Comparison of ENCODE assay signal across 11 cellular contexts in the genomic region with DNA sequence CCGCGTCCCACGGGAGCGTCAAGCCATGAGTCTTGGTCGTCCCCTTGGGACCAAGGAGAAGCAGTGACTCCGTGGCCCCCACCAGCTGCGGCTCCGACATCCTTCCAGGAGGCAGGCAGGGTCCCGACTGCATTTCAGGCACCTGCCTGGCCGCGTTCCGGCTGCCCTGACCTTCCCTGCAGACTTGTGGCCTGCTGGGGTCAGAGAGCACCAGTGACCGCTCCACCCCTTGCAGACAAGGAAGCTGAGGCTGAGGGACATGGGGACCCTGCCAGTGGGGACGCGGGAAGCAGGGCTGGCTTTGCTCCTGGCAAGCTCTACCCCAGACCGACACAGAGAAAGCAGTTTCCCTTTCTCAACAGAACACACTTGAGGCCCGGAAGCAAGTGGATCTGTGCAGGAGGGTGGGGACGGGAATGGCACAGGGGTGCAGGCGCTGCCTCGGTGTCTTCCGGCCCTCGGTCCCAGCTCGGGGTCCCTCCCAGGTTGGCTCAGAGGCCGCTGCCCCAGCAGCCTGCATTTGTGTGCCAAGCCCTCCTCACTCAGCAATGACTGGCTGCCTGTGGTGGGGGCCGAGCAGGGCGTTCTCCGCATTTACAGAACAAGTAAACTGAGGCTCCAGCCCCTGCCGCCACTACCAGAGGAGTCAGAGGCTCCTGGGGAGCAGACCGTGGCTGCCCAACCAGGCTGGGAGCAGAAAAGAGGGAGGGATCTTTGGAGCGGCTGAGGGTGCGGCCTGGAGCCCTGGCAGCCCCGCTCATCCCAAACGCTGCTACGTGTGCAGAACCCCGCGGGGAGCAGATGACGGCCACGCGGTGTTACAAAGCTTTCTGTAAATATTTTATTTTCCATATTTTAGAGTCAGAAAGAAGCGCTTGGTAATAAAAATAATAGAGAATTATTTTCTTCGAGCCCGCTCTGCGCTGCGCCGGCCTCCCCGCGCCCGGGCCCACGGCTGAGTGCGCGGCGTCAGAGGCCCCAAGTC. TPM values are rescaled to one million over a fixed set of nuclear protein-coding genes. Genes with fewer than 3 reads are reported as not detected.
DNase-seq lines count a peak whose midpoint lies in the region; ATAC-seq and TF ChIP-seq lines count a peak whose summit lies in the region.
"Had no signal": no experiment of that assay in that cellular context is flagged by ENCODE, and none has a peak within 500 bp of the region (broad histone marks: within the 10 kb centered on the region; RNA-seq: fewer than 3 reads in every experiment).

No MANE protein-coding gene starts in this region.

- H3K4me1 ChIP-seq in adrenal gland (replicated peaks in 1 of 2) (peaks cover 13 to 18% of the 10 kb centered on the region in 2 donors), esophagus squamous epithelium (peaks cover 33 to 84% (median 44%) of the 10 kb centered on the region in 3 donors), prostate gland (replicated peaks) (peaks cover 14% of the 10 kb centered on the region), urinary bladder (ENCODE audit: insufficient read depth) (no peaks in the 10 kb centered on the region), foreskin keratinocyte (no peaks in the 10 kb centered on the region), mucosa of descending colon (ENCODE audit: low read depth) (no peaks in the 10 kb centered on the region)

- H3K4me3 ChIP-seq in adrenal gland = peak overlapping the region in 1 of 4 donors; percentile 23
- H3K4me3 ChIP-seq in esophagus squamous epithelium = peak overlapping the region in 3 of 4 donors; percentile 17 to 50 (median 27)
- no peak overlapping the region for H3K4me3 ChIP-seq in prostate gland
- H3K4me3 ChIP-seq in urinary bladder (ENCODE audit: low read depth, low read length) = no peak overlapping the region
- H3K4me3 ChIP-seq in mucosa of descending colon = no peak overlapping the region

- peaks cover 29% of the 10 kb centered on the region for H3K4me1 Mint-ChIP-seq in stimulated activated naive CD8-positive, alpha-beta T cell treated with anti-CD3 and anti-CD28 coated beads, Interleukin-15, amount 100 ng/mL, for 72 hours

- H3K9me3 ChIP-seq in adrenal gland (replicated peaks in 1 of 3) (no peaks in the 10 kb centered on the region), esophagus squamous epithelium (no peaks in the 10 kb centered on the region), prostate gland (no peaks in the 10 kb centered on the region), mucosa of descending colon (no peaks in the 10 kb centered on the region)

- no peak for ATAC-seq in foreskin keratinocyte
- no peak for ATAC-seq in mucosa of descending colon
- no peak for ATAC-seq in stimulated activated naive CD8-positive, alpha-beta T cell treated with anti-CD3 and anti-CD28 coated beads, Interleukin-15, amount 100 ng/mL, for 72 hours
- ATAC-seq: left lobe of liver had no signal

- intact Hi-C loops in adrenal gland (cut with DNase I) = loop anchor here (5.0 kb wide), 2 partner anchors 127 to 407 kb away; no protein-coding TSS in a partner anchor
- intact Hi-C loops in esophagus squamous epithelium (cut with DNase I) = loop anchor here (5.0 kb wide), 1 partner anchor 87 kb away; no protein-coding TSS in a partner anchor
- intact Hi-C loops in prostate gland (cut with DNase I) = loop anchor here (5.0 kb wide), 1 partner anchor 42 kb away; the partner anchor contains the start of gene GAS6
- intact Hi-C loops in mucosa of descending colon (cut with DNase I, micrococcal nuclease) = loop anchor here in 1 of 2 donors (5.0 to 10.0 kb wide), 2 partner anchors 115 to 407 kb away; no protein-coding TSS in a partner anchor

- peak overlapping the region; percentile 57 to 96 (median 85) for H3K27ac ChIP-seq in adrenal gland
- peak overlapping the region; percentile 50 to 91 (median 82) for H3K27ac ChIP-seq in esophagus squamous epithelium
- peak overlapping the region; percentile 62 to 63 for H3K27ac ChIP-seq in prostate gland
- peak overlapping the region; percentile 89 for H3K27ac ChIP-seq in urinary bladder (ENCODE audit: low read depth)
- H3K27ac ChIP-seq in foreskin keratinocyte = no peak overlapping the region

- WGBS in adrenal gland, 4 donors = 84 to 89% (median 86%) methylated on average over 35 to 52 of the region's 52 CpGs
- 72 to 84% methylated on average over 17 to 21 of the region's 52 CpGs for WGBS in esophagus squamous epithelium, 2 donors
- WGBS in prostate gland = 88% methylated on average over 52 of the region's 52 CpGs
- WGBS in urinary bladder = 67% methylated on average over 52 of the region's 52 CpGs

- H3K27me3 ChIP-seq in adrenal gland = no peaks in the 10 kb centered on the region
- H3K27me3 ChIP-seq in esophagus squamous epithelium = no peaks in the 10 kb centered on the region
- no peaks in the 10 kb centered on the region for H3K27me3 ChIP-seq in prostate gland (replicated peaks; ENCODE audit: insufficient read depth)
- no peaks in the 10 kb centered on the region for H3K27me3 ChIP-seq in foreskin keratinocyte

- DNase-seq in adrenal gland = peak in 1 of 7 donors; percentile 24
- no peak for DNase-seq in esophagus squamous epithelium (lab: John Stamatoyannopoulos, UW)
- no peak for DNase-seq in prostate gland (ENCODE audit: low spot score)
- no peak for DNase-seq in foreskin keratinocyte
- no peak for DNase-seq in mucosa of descending colon
- DNase-seq in stimulated activated naive CD8-positive, alpha-beta T cell treated with anti-CD3 and anti-CD28 coated beads, Interleukin-15, amount 100 ng/mL, for 72 hours = no peak
- DNase-seq: activated CD8-positive, alpha-beta memory T cell treated with anti-CD3 and anti-CD28 coated beads, Interleukin-2, amount 50 U/mL, for 48 hours; NCI-H1436; SIG-M5 had no signal

- H3K36me3 ChIP-seq in adrenal gland (replicated peaks in 1 of 2) (peaks cover 0 to 8% of the 10 kb centered on the region in 2 donors), esophagus squamous epithelium (peaks cover 5 to 43% (median 10%) of the 10 kb centered on the region in 3 donors), prostate gland (no peaks in the 10 kb centered on the region), urinary bladder (ENCODE audit: insufficient read depth) (no peaks in the 10 kb centered on the region), mucosa of descending colon (ENCODE audit: low read depth) (no peaks in the 10 kb centered on the region)

- no peak for TF ChIP-seq CTCF in adrenal gland (IDR thresholded peaks at IDR 0.05)
- TF ChIP-seq CTCF in esophagus squamous epithelium (IDR thresholded peaks at IDR 0.05) = no peak
- TF ChIP-seq CTCF in prostate gland (IDR thresholded peaks at IDR 0.05) = no peak
- no peak for TF ChIP-seq CTCF in foreskin keratinocyte (conservative IDR thresholded peaks at IDR 0.05)
- no peak for TF ChIP-seq CTCF in mucosa of descending colon (IDR thresholded peaks at IDR 0.05)

- no peak overlapping the region for H3K27ac Mint-ChIP-seq in stimulated activated naive CD8-positive, alpha-beta T cell treated with anti-CD3 and anti-CD28 coated beads, Interleukin-15, amount 100 ng/mL, for 72 hours

- no peak for TF ChIP-seq POLR2A in adrenal gland (IDR thresholded peaks at IDR 0.05)
- TF ChIP-seq POLR2A in esophagus squamous epithelium (IDR thresholded peaks at IDR 0.05) = no peak
- TF ChIP-seq POLR2A in prostate gland (IDR thresholded peaks at IDR 0.05) = no peak

- H3K4me3 Mint-ChIP-seq in stimulated activated naive CD8-positive, alpha-beta T cell treated with anti-CD3 and anti-CD28 coated beads, Interleukin-15, amount 100 ng/mL, for 72 hours = no peak overlapping the region

- H3K27me3 Mint-ChIP-seq in stimulated activated naive CD8-positive, alpha-beta T cell treated with anti-CD3 and anti-CD28 coated beads, Interleukin-15, amount 100 ng/mL, for 72 hours = peaks cover 9% of the 10 kb centered on the region

- H3K9me3 Mint-ChIP-seq in stimulated activated naive CD8-positive, alpha-beta T cell treated with anti-CD3 and anti-CD28 coated beads, Interleukin-15, amount 100 ng/mL, for 72 hours = no peaks in the 10 kb centered on the region

RNA-seq across cellular contexts. Expression of gene GAS6, which starts 43.9 kb away (rescaled TPM):
- total RNA-seq in adrenal gland (100 to 1,000 TPM in 2 of 8 donors, 10 to 100 TPM in 6; 33.6 to 109 (median 82.9) TPM), esophagus squamous epithelium (100 to 1,000 TPM in 1 of 4 donors, 10 to 100 TPM in 3; 43.0 to 112 (median 68.5) TPM), prostate gland (100 to 1,000 TPM; 116 to 432 TPM), urinary bladder (55.1 TPM), foreskin keratinocyte (230 and 426 TPM in 2 replicates), mucosa of descending colon (100 to 1,000 TPM; 101 to 168 (median 113) TPM)
- polyA plus RNA-seq in adrenal gland (10 to 100 TPM in 2 of 3 donors, 1 to 10 TPM in 1; 7.1 to 90.5 (median 90.4) TPM), urinary bladder (327 TPM), foreskin keratinocyte (282 and 494 TPM in 2 replicates)

Comparison
In these comparisons a context has a peak if more than half of its experiments do, and no peak if none do; other contexts are left out.
1. H3K4me3 ChIP-seq: peak in esophagus squamous epithelium (3 of 4); none in prostate gland (0 of 2), urinary bladder (single experiment) and mucosa of descending colon (single experiment).